ENCODE assay signal across 7 cellular contexts in the genomic region with DNA sequence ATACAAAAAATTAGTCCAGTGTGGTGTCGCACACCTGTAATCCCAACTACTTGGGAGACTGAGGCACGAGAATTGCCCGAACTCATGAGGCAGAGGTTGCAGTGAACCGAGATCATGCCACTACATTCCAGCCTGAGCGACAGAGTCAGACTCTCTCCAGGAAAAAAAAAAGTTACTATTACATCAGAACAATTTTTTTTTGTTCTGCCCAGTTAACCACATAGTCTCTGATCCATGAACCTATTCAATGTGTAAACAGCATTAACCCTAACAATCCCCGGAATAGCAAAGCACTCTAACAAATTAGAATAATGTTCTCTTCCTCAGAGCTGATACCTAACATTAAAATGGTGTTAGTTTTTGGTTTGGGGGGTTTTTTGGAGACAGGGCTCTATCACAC.
"Had no signal": no experiment of that assay in that cellular context is flagged by ENCODE, and none has a peak within 500 bp of the region (broad histone marks: within the 10 kb centered on the region; RNA-seq: fewer than 3 reads in every experiment).

No MANE protein-coding gene starts in this region.

- H3K9me3 Mint-ChIP-seq: GM23338, H9, IgD-negative memory B cell had no signal

- H3K4me3 Mint-ChIP-seq: GM23338, H9 had no signal

- H2AFZ ChIP-seq: GM23338 had no signal

- H3K27me3 Mint-ChIP-seq: IgD-negative memory B cell had no signal

- H3K4me3 ChIP-seq: GM23338 had no signal

- DNase-seq: H9, HCEC 1CT had no signal

- H3K4me2 ChIP-seq: GM23338 had no signal

- ATAC-seq: GM23338 had no signal

- H3K27ac Mint-ChIP-seq: GM23338, IgD-negative memory B cell had no signal

- FAIRE-seq: H1, H54, HTR-8/SVneo had no signal
